Comparison of ENCODE assay signal across 1 cellular context in the genomic region with DNA sequence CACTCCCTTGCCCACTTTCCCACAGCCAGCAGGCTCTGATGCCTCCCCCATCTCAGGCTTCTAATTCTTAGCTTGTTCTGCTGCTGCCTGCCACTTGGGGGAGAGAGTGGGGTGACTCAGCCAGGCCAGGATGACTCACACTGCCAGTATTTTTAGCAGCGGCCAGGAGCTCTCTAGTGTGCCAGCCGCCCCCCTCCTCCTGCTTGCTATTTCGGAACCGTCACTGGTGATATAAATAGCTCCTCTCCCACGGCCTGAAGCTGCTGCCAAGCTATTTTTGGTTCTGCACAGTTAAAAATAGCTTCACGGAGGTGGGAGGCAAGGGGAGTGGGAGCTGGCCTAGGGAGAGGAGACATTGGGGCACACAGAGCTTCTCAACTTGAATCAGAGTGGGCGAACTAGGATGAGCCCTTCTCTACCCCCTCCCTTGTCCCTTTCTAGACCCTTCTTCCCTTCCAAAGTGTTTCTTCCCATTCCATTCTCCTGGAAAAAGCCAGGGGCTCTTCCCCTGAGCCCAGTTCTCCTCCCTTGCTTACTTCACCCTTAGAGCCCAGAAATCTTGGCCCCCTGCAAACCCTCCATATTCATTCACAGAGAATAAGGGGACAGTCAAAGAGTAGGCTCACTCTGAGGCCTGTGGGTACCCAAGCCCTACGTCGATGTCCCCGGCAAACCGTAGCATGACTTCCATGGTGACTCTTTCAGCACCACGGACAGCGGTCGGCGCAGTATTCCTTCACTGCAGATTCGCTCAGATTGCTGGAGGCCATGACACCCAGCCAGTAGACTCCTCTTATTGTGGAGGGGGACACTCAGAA.
A peak's percentile ranks its signal among the peaks of the same experiment; 100 is the strongest.
TF ChIP-seq lines count a peak whose summit lies in the region.

No MANE protein-coding gene starts in this region.

TF ChIP-seq in K562, 482 proteins besides CTCF, POLR2A, EP300 and RAD21 (continues in another document):
- TF ChIP-seq, protein P1, sequence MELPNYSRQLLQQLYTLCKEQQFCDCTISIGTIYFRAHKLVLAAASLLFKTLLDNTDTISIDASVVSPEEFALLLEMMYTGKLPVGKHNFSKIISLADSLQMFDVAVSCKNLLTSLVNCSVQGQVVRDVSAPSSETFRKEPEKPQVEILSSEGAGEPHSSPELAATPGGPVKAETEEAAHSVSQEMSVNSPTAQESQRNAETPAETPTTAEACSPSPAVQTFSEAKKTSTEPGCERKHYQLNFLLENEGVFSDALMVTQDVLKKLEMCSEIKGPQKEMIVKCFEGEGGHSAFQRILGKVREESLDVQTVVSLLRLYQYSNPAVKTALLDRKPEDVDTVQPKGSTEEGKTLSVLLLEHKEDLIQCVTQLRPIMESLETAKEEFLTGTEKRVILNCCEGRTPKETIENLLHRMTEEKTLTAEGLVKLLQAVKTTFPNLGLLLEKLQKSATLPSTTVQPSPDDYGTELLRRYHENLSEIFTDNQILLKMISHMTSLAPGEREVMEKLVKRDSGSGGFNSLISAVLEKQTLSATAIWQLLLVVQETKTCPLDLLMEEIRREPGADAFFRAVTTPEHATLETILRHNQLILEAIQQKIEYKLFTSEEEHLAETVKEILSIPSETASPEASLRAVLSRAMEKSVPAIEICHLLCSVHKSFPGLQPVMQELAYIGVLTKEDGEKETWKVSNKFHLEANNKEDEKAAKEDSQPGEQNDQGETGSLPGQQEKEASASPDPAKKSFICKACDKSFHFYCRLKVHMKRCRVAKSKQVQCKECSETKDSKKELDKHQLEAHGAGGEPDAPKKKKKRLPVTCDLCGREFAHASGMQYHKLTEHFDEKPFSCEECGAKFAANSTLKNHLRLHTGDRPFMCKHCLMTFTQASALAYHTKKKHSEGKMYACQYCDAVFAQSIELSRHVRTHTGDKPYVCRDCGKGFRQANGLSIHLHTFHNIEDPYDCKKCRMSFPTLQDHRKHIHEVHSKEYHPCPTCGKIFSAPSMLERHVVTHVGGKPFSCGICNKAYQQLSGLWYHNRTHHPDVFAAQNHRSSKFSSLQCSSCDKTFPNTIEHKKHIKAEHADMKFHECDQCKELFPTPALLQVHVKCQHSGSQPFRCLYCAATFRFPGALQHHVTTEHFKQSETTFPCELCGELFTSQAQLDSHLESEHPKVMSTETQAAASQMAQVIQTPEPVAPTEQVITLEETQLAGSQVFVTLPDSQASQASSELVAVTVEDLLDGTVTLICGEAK (IDR thresholded peaks at IDR 0.05), result peak; percentile 62
- TF ChIP-seq, protein P1 (CRISPR knock-in tag; IDR thresholded peaks at IDR 0.05), result no peak
- TF ChIP-seq DIDO1 (tag; IDR thresholded peaks at IDR 0.05; ENCODE audit: low read depth) (no peak), ZNF589 (CRISPR knock-in tag; IDR thresholded peaks at IDR 0.05; ENCODE audit: low read depth) (peak; percentile 49; the same call in 1 of the 2 replicates), DPF2 (IDR thresholded peaks at IDR 0.05) (peak; percentile 51; the same call in 1 of the 2 replicates), HDAC3 (IDR thresholded peaks at IDR 0.05; ENCODE audit: borderline replicate concordance, partially characterized antibody) (peak; percentile 57), ZBTB1 (CRISPR knock-in tag; IDR thresholded peaks at IDR 0.05; ENCODE audit: borderline replicate concordance, low read depth) (peak; percentile 44; the same call in 1 of the 2 replicates), YY1 (IDR thresholded peaks at IDR 0.05; ENCODE audit: borderline replicate concordance in 1 of 3, control insufficient read depth in 1 of 3, extremely low read depth in 1 of 3, insufficient read depth in 3 of 3, insufficient read length in 1 of 3, insufficient replicate concordance in 2 of 3, low read depth in 1 of 3, low read length in 2 of 3) (peak in 2 of 3 experiments; percentile 29 to 88), NFE2 (IDR thresholded peaks at IDR 0.05; ENCODE audit: low read depth) (peak; percentile 81), KAT8 (IDR thresholded peaks at IDR 0.05; ENCODE audit: low read depth) (no peak), MEF2D (tag; conservative IDR thresholded peaks at IDR 0.05; ENCODE audit: low read depth) (peak; percentile 100), RB1 (IDR thresholded peaks at IDR 0.05; ENCODE audit: low read depth) (peak; percentile 39; the same call in 1 of the 2 replicates), RAD51 (IDR thresholded peaks at IDR 0.05; ENCODE audit: borderline replicate concordance, low read depth) (no peak), NCOA6 (IDR thresholded peaks at IDR 0.05) (peak; percentile 76), ARID1B (IDR thresholded peaks at IDR 0.05) (peak; percentile 19; the same call in 1 of the 2 replicates), RCOR1 (IDR thresholded peaks at IDR 0.05; ENCODE audit: borderline replicate concordance in 1 of 2, low read depth in 2 of 2, low read length in 2 of 2) (peak in 1 of 2 experiments; percentile 85; a peak in 2 of 4 replicates), SREBF2 (CRISPR knock-in tag; IDR thresholded peaks at IDR 0.05) (0 out of 2 replicates have a peak, but pooled peaks have one; percentile 10), HDAC1 (IDR thresholded peaks at IDR 0.05) (peak in 1 of 2 experiments; percentile 50; a peak in 1 of 4 replicates), FOXP1 (CRISPR knock-in tag; IDR thresholded peaks at IDR 0.05) (0 out of 2 replicates have a peak, but pooled peaks have one; percentile 59), ETV6 (IDR thresholded peaks at IDR 0.05; ENCODE audit: borderline replicate concordance in 1 of 2, low read depth in 2 of 2, low read length in 1 of 2) (0 out of 4 replicates have a peak, but pooled peaks of 1 of the 2 experiments have one; percentile 30), ETV6 (CRISPR knock-in tag; IDR thresholded peaks at IDR 0.05; ENCODE audit: borderline replicate concordance) (no peak), NR1H2 (CRISPR knock-in tag; IDR thresholded peaks at IDR 0.05) (0 out of 2 replicates have a peak, but pooled peaks have one; percentile 60), JUNB (CRISPR knock-in tag; conservative IDR thresholded peaks at IDR 0.05) (peak; percentile 75; the same call in 1 of the 2 replicates), NFRKB (IDR thresholded peaks at IDR 0.05; ENCODE audit: low read depth) (no peak), ETV5 (CRISPR knock-in tag; IDR thresholded peaks at IDR 0.05; ENCODE audit: low read depth) (0 out of 2 replicates have a peak, but pooled peaks have one; percentile 18), FOSL1 (tag; conservative IDR thresholded peaks at IDR 0.05) (peak; percentile 98), CBX8 (IDR thresholded peaks at IDR 0.05; ENCODE audit: borderline replicate concordance, extremely low read depth, low read depth, low read length, poor library complexity, severe bottlenecking) (no peak), JUND (IDR thresholded peaks at IDR 0.05; ENCODE audit: borderline replicate concordance, low read depth, low read length) (peak; percentile 98), JUND (tag; IDR thresholded peaks at IDR 0.05; ENCODE audit: borderline replicate concordance, low read depth, low read length) (peak; percentile 95), ZNF175 (CRISPR knock-in tag; IDR thresholded peaks at IDR 0.05; ENCODE audit: low read depth) (0 out of 2 replicates have a peak, but pooled peaks have one; percentile 27), CBFA2T2 (conservative IDR thresholded peaks at IDR 0.05) (0 out of 2 replicates have a peak, but pooled peaks have one; percentile 11)
- TF ChIP-seq, protein P2, sequence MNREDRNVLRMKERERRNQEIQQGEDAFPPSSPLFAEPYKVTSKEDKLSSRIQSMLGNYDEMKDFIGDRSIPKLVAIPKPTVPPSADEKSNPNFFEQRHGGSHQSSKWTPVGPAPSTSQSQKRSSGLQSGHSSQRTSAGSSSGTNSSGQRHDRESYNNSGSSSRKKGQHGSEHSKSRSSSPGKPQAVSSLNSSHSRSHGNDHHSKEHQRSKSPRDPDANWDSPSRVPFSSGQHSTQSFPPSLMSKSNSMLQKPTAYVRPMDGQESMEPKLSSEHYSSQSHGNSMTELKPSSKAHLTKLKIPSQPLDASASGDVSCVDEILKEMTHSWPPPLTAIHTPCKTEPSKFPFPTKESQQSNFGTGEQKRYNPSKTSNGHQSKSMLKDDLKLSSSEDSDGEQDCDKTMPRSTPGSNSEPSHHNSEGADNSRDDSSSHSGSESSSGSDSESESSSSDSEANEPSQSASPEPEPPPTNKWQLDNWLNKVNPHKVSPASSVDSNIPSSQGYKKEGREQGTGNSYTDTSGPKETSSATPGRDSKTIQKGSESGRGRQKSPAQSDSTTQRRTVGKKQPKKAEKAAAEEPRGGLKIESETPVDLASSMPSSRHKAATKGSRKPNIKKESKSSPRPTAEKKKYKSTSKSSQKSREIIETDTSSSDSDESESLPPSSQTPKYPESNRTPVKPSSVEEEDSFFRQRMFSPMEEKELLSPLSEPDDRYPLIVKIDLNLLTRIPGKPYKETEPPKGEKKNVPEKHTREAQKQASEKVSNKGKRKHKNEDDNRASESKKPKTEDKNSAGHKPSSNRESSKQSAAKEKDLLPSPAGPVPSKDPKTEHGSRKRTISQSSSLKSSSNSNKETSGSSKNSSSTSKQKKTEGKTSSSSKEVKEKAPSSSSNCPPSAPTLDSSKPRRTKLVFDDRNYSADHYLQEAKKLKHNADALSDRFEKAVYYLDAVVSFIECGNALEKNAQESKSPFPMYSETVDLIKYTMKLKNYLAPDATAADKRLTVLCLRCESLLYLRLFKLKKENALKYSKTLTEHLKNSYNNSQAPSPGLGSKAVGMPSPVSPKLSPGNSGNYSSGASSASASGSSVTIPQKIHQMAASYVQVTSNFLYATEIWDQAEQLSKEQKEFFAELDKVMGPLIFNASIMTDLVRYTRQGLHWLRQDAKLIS (CRISPR knock-in tag; IDR thresholded peaks at IDR 0.05), result peak; percentile 72; the same call in 1 of the 2 replicates
- TF ChIP-seq, protein P3, sequence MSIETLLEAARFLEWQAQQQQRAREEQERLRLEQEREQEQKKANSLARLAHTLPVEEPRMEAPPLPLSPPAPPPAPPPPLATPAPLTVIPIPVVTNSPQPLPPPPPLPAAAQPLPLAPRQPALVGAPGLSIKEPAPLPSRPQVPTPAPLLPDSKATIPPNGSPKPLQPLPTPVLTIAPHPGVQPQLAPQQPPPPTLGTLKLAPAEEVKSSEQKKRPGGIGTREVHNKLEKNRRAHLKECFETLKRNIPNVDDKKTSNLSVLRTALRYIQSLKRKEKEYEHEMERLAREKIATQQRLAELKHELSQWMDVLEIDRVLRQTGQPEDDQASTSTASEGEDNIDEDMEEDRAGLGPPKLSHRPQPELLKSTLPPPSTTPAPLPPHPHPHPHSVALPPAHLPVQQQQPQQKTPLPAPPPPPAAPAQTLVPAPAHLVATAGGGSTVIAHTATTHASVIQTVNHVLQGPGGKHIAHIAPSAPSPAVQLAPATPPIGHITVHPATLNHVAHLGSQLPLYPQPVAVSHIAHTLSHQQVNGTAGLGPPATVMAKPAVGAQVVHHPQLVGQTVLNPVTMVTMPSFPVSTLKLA (conservative IDR thresholded peaks at IDR 0.05), result 0 out of 4 replicates have a peak, but pooled peaks of 1 of the 2 experiments have one; percentile 39
- TF ChIP-seq, protein P4, sequence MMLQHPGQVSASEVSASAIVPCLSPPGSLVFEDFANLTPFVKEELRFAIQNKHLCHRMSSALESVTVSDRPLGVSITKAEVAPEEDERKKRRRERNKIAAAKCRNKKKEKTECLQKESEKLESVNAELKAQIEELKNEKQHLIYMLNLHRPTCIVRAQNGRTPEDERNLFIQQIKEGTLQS (IDR thresholded peaks at IDR 0.05), result peak; percentile 96
- TF ChIP-seq, protein P4 (CRISPR knock-in tag; conservative IDR thresholded peaks at IDR 0.05), result peak; percentile 90; the same call in 1 of the 2 replicates
- TF ChIP-seq, protein P5, sequence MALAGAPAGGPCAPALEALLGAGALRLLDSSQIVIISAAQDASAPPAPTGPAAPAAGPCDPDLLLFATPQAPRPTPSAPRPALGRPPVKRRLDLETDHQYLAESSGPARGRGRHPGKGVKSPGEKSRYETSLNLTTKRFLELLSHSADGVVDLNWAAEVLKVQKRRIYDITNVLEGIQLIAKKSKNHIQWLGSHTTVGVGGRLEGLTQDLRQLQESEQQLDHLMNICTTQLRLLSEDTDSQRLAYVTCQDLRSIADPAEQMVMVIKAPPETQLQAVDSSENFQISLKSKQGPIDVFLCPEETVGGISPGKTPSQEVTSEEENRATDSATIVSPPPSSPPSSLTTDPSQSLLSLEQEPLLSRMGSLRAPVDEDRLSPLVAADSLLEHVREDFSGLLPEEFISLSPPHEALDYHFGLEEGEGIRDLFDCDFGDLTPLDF (CRISPR knock-in tag; IDR thresholded peaks at IDR 0.05), result no peak; the same call in 1 of the 2 replicates
- TF ChIP-seq, protein P6, sequence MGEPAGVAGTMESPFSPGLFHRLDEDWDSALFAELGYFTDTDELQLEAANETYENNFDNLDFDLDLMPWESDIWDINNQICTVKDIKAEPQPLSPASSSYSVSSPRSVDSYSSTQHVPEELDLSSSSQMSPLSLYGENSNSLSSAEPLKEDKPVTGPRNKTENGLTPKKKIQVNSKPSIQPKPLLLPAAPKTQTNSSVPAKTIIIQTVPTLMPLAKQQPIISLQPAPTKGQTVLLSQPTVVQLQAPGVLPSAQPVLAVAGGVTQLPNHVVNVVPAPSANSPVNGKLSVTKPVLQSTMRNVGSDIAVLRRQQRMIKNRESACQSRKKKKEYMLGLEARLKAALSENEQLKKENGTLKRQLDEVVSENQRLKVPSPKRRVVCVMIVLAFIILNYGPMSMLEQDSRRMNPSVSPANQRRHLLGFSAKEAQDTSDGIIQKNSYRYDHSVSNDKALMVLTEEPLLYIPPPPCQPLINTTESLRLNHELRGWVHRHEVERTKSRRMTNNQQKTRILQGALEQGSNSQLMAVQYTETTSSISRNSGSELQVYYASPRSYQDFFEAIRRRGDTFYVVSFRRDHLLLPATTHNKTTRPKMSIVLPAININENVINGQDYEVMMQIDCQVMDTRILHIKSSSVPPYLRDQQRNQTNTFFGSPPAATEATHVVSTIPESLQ (CRISPR knock-in tag; IDR thresholded peaks at IDR 0.05), result peak; percentile 86; the same call in 1 of the 2 replicates
